8 cellular contexts compared by ENCODE assay signal in the genomic region with DNA sequence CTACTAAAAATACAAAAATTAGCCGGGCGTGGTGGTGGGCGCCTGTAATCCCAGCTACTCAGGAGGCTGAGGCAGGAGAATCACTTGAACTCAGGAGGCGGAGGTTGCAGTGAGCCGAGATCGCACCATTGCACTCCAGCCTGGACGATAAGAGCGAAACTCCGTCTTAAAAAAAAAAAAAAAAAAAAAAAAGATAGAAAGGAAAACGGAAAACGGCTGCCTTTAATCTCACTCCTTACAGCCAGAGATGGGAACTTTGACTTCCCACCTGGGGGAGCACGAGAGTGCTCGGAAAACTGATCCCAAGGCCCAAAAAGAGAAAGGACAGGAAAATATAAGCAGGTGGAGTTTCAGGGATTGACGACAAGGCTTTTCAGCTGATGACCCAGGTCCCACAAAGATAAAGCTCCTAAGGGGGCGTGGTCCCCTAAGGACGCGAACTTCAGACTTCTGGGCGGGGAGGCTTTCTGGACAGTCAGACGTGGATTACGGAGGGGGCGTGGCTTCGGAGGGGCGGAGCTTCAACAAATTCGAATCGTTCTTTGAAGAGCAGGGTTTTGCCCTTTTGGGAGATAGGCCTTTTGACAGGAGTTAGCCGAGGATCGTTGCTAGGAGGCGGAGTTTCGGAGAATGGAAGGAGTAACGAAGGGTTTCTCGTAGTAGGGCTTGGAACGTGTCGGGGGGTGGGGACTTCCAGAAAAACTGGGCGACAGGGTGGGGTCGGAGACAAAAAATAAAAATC.
A peak's percentile ranks its signal among the peaks of the same experiment; 100 is the strongest.
DNase-seq lines count a peak whose midpoint lies in the region; ATAC-seq and TF ChIP-seq lines count a peak whose summit lies in the region.

No MANE protein-coding gene starts in this region.

- H3K9me3 ChIP-seq in DOHH2 (ENCODE audit: control insufficient read depth, insufficient read depth, low read length): no peaks in the 10 kb centered on the region

- TF ChIP-seq CTCF in DOHH2 (IDR thresholded peaks at IDR 0.05; ENCODE audit: low read depth, low read length, poor library complexity, severe bottlenecking) (peak; percentile 36), choroid plexus epithelial cell (conservative IDR thresholded peaks at IDR 0.05; ENCODE audit: low read depth, low read length) (peak; percentile 43)

- peak; percentile 25 for ATAC-seq in HG03097 (IDR thresholded peaks at IDR 0.05; ENCODE audit: low FRiP score, unreplicated experiment)
- no peak for ATAC-seq in GM19463 (IDR thresholded peaks at IDR 0.05; ENCODE audit: unreplicated experiment)

- peak overlapping the region; percentile 95 for H3K4me3 ChIP-seq in DOHH2 (ENCODE audit: low read length)
- H3K4me3 ChIP-seq in choroid plexus epithelial cell (ENCODE audit: low read depth, low read length): peak overlapping the region; percentile 83

- H3K4me2 ChIP-seq in DOHH2 (ENCODE audit: low read length): peak overlapping the region; percentile 70

- no peaks in the 10 kb centered on the region for H3K27me3 ChIP-seq in DOHH2 (ENCODE audit: control insufficient read depth, low read length)

- no peaks in the 10 kb centered on the region for H3K9me2 ChIP-seq in DOHH2 (replicated peaks; ENCODE audit: control insufficient read depth, low read length)

- H3F3A ChIP-seq in DOHH2 (ENCODE audit: control insufficient read depth, insufficient read depth): peaks cover 15% of the 10 kb centered on the region

- H3K4me1 ChIP-seq in DOHH2 (ENCODE audit: control insufficient read depth, low read length): peaks cover 54% of the 10 kb centered on the region

- H3K79me2 ChIP-seq in DOHH2 (ENCODE audit: control insufficient read depth, low read length): peaks cover 88% of the 10 kb centered on the region

- H3K27ac ChIP-seq in DOHH2 (ENCODE audit: low read depth, low read length): peak overlapping the region; percentile 82

- H4K20me1 ChIP-seq in DOHH2 (ENCODE audit: control insufficient read depth, insufficient read depth, low read depth, low read length): peaks cover 14% of the 10 kb centered on the region; the same call in 1 of the 2 replicates

- DNase-seq in NCI-H510A treated with DMSO at 0.1 percent for 48 hours (lab: John Stamatoyannopoulos, UW) (peak; percentile 97), choroid plexus epithelial cell (ENCODE audit: low read depth) (peak; percentile 98), kidney glomerular epithelial cell (lab: John Stamatoyannopoulos, UW) (peak; percentile 96)
- peak; percentile 89 to 97 for DNase-seq in activated CD4-positive, alpha-beta T cell treated with anti-CD3 and anti-CD28 coated beads for 24 hours (ENCODE audit: low read depth in 2 of 2)
- peak; percentile 97 for DNase-seq in stimulated activated CD4-positive, alpha-beta T cell treated with anti-CD3 and anti-CD28 coated beads, Interleukin-15, amount 100 ng/mL, for 24 hours

- H3K36me3 ChIP-seq in DOHH2 (ENCODE audit: control insufficient read depth, low read length): peaks cover 61% of the 10 kb centered on the region
